ENCODE assay signal across 14 cellular contexts in the genomic region with DNA sequence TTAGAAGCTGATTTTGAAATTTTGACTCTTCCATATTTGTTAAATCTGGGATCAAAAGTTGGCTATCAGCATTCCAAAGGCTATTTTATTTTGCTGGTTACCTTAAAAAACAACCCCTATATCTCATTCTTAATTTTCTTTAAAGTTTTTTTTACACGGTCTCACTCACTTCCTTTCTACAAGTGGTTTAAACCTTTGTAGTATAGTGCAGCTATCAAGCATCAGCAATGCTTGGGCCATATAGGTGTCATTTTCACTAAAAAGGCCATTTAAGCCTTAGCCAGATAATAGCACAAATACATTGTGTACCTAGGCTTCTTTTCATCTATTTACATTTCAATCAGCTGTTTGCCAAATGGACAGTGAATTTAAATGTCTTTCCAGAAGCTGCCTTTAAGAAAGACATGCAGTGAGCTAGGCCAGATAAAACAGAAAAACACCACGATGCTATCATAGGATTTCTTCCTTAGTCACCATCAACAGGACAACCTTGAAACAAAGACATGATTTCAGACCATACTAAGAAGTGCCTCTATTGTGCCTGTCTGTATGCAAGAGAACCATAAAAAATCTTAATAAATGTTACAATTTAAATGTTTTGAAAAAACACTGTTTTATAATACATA.
DNase-seq lines count a peak whose midpoint lies in the region; ATAC-seq and TF ChIP-seq lines count a peak whose summit lies in the region.
"Had no signal": no experiment of that assay in that cellular context is flagged by ENCODE, and none has a peak within 500 bp of the region (broad histone marks: within the 10 kb centered on the region; RNA-seq: fewer than 3 reads in every experiment).

No MANE protein-coding gene starts in this region.

- H3K79me1 ChIP-seq in neuronal stem cell (ENCODE audit: low read depth, low read length): no peaks in the 10 kb centered on the region

- H3K27ac ChIP-seq in sigmoid colon: peak overlapping the region in 3 of 4 donors; percentile 0 to 73 (median 59)
- H3K27ac ChIP-seq in neuronal stem cell (replicated peaks; ENCODE audit: low read length): no peak overlapping the region
- H3K27ac ChIP-seq: SJCRH30, thoracic aorta had no signal

- no peaks in the 10 kb centered on the region for H3K9me3 ChIP-seq in sigmoid colon
- H3K9me3 ChIP-seq in neuronal stem cell (replicated peaks in 1 of 2; ENCODE audit: control insufficient read depth in 2 of 2, insufficient read depth in 1 of 2, low read depth in 1 of 2, low read length in 2 of 2): no peaks in the 10 kb centered on the region
- H3K9me3 ChIP-seq: SJCRH30, thoracic aorta had no signal

- peak; percentile 35 for ATAC-seq in activated CD8-positive, alpha-beta memory T cell treated with anti-CD3 and anti-CD28 coated beads, Interleukin-2, amount 10 ng/mL, durations not matched to agents 7 days and 5 days

- no peak overlapping the region for H3K9ac ChIP-seq in neuronal stem cell (ENCODE audit: low read depth, low read length, poor library complexity)

- CTCF ChIA-PET in activated CD8-positive, alpha-beta memory T cell treated with anti-CD3 and anti-CD28 coated beads, Interleukin-2, amount 10 ng/mL, durations not matched to agents 7 days and 5 days (lab: Charles Lee): interaction anchor here (0.8 to 3.1 kb wide), 4 partner anchors 9 to 65 kb away, joined by 3 to 7 read pairs (median 4); no protein-coding TSS in a partner anchor

- no peak overlapping the region for H2BK5ac ChIP-seq in neuronal stem cell (ENCODE audit: low read length)

- TF ChIP-seq CTCF in sigmoid colon (IDR thresholded peaks at IDR 0.05): no peak

- DNase-seq in activated CD8-positive, alpha-beta memory T cell treated with anti-CD3 and anti-CD28 coated beads, Interleukin-2, amount 10 ng/mL, durations not matched to agents 7 days and 5 days: no peak
- DNase-seq in activated CD8-positive, alpha-beta memory T cell treated with anti-CD3 and anti-CD28 coated beads, Interleukin-2, amount 50 U/mL, for 4 hours: no peak
- peak; percentile 29 for DNase-seq in NCI-H1436 treated with DMSO at 0.1 percent for 48 hours (lab: John Stamatoyannopoulos, UW)
- DNase-seq in activated T-helper 2 cell treated with anti-CD3 and anti-CD28 coated beads, Interferon-gamma antibody, Interleukin-2, Interleukin-4, amounts not matched to agents 10 μg/mL and 5 μg/mL and 100 μg/mL, durations not matched to agents 14 hours and 24 hours and 36 hours (ENCODE audit: low spot score): no peak
- DNase-seq in sigmoid colon: no peak
- no peak for DNase-seq in nucleus accumbens (lab: John Stamatoyannopoulos, UW)
- DNase-seq in neuronal stem cell (ENCODE audit: low spot score): no peak
- DNase-seq in KBM-7: no peak
- DNase-seq: activated CD4-positive, alpha-beta T cell treated with anti-CD3 and anti-CD28 coated beads for 4 hours; GDM1; retina; SJCRH30 had no signal

- 50 to 83% methylated on average over 2 of the region's 2 CpGs for WGBS in sigmoid colon, 2 donors
- WGBS in neuronal stem cell (ENCODE audit: extremely low coverage in 2 of 2, insufficient read length in 2 of 2, insufficient replicate concordance in 1 of 2), 2 donors: 100% methylated on average over 1 of the region's 2 CpGs; no CpG with 5 or more reads in 1 of the 2 donors

- no peak overlapping the region for H3K23ac ChIP-seq in neuronal stem cell (ENCODE audit: low read depth, low read length, poor library complexity)

- no peak overlapping the region for H2AK5ac ChIP-seq in neuronal stem cell (ENCODE audit: low read depth, low read length)

- H3K27ac Mint-ChIP-seq in activated CD8-positive, alpha-beta memory T cell treated with anti-CD3 and anti-CD28 coated beads, Interleukin-2, amount 10 ng/mL, durations not matched to agents 7 days and 5 days: peak overlapping the region; percentile 81
- peak overlapping the region; percentile 53 for H3K27ac Mint-ChIP-seq in activated T-helper 2 cell treated with anti-CD3 and anti-CD28 coated beads, Interferon-gamma antibody, Interleukin-2, Interleukin-4, amounts not matched to agents 10 μg/mL and 5 μg/mL and 100 μg/mL, durations not matched to agents 14 hours and 24 hours and 36 hours
- H3K27ac Mint-ChIP-seq: mesothelial cell of epicardium had no signal

- H3K9me3 Mint-ChIP-seq in activated CD8-positive, alpha-beta memory T cell treated with anti-CD3 and anti-CD28 coated beads, Interleukin-2, amount 10 ng/mL, durations not matched to agents 7 days and 5 days (ENCODE audit: low read depth): no peaks in the 10 kb centered on the region
- H3K9me3 Mint-ChIP-seq in activated T-helper 2 cell treated with anti-CD3 and anti-CD28 coated beads, Interferon-gamma antibody, Interleukin-2, Interleukin-4, amounts not matched to agents 10 μg/mL and 5 μg/mL and 100 μg/mL, durations not matched to agents 14 hours and 24 hours and 36 hours: no peaks in the 10 kb centered on the region
- H3K9me3 Mint-ChIP-seq: mesothelial cell of epicardium had no signal

- H3K27me3 ChIP-seq in sigmoid colon (no peaks in the 10 kb centered on the region), neuronal stem cell (ENCODE audit: control insufficient read depth in 3 of 3, insufficient read depth in 3 of 3, low read depth in 1 of 3, low read length in 3 of 3) (no peaks in the 10 kb centered on the region)
- H3K27me3 ChIP-seq: SJCRH30 had no signal

- no peak for TF ChIP-seq EP300 in sigmoid colon (IDR thresholded peaks at IDR 0.05)

- H2BK12ac ChIP-seq in neuronal stem cell (ENCODE audit: low read length): no peak overlapping the region

- peaks cover 62% of the 10 kb centered on the region for H3K4me1 Mint-ChIP-seq in activated CD8-positive, alpha-beta memory T cell treated with anti-CD3 and anti-CD28 coated beads, Interleukin-2, amount 10 ng/mL, durations not matched to agents 7 days and 5 days
- H3K4me1 Mint-ChIP-seq in activated T-helper 2 cell treated with anti-CD3 and anti-CD28 coated beads, Interferon-gamma antibody, Interleukin-2, Interleukin-4, amounts not matched to agents 10 μg/mL and 5 μg/mL and 100 μg/mL, durations not matched to agents 14 hours and 24 hours and 36 hours (ENCODE audit: low read depth): peaks cover 58% of the 10 kb centered on the region

- peak overlapping the region; percentile 61 for H3K4me3 Mint-ChIP-seq in activated CD8-positive, alpha-beta memory T cell treated with anti-CD3 and anti-CD28 coated beads, Interleukin-2, amount 10 ng/mL, durations not matched to agents 7 days and 5 days
- peak overlapping the region; percentile 33 for H3K4me3 Mint-ChIP-seq in activated T-helper 2 cell treated with anti-CD3 and anti-CD28 coated beads, Interferon-gamma antibody, Interleukin-2, Interleukin-4, amounts not matched to agents 10 μg/mL and 5 μg/mL and 100 μg/mL, durations not matched to agents 14 hours and 24 hours and 36 hours (ENCODE audit: low read depth)
- H3K4me3 Mint-ChIP-seq: mesothelial cell of epicardium had no signal

- no peaks in the 10 kb centered on the region for H3K27me3 Mint-ChIP-seq in activated CD8-positive, alpha-beta memory T cell treated with anti-CD3 and anti-CD28 coated beads, Interleukin-2, amount 10 ng/mL, durations not matched to agents 7 days and 5 days
- H3K27me3 Mint-ChIP-seq in activated T-helper 2 cell treated with anti-CD3 and anti-CD28 coated beads, Interferon-gamma antibody, Interleukin-2, Interleukin-4, amounts not matched to agents 10 μg/mL and 5 μg/mL and 100 μg/mL, durations not matched to agents 14 hours and 24 hours and 36 hours (ENCODE audit: low read depth): no peaks in the 10 kb centered on the region

- no peak overlapping the region for H2BK15ac ChIP-seq in neuronal stem cell (ENCODE audit: low read length)

- intact Hi-C loops in activated T-helper 2 cell treated with anti-CD3 and anti-CD28 coated beads, Interferon-gamma antibody, Interleukin-2, Interleukin-4, amounts not matched to agents 10 μg/mL and 5 μg/mL and 100 μg/mL, durations not matched to agents 14 hours and 24 hours and 36 hours (cut with micrococcal nuclease): loop anchor here (5.0 kb wide), 2 partner anchors 49 to 266 kb away; a partner anchor contains a TSS
- intact Hi-C loops in sigmoid colon (cut with DNase I): no loop called here

- H3K18ac ChIP-seq in neuronal stem cell (ENCODE audit: low read length): no peak overlapping the region

- in situ Hi-C loops in KBM-7 (cut with MboI; ENCODE audit: low pct_unique_long_range_greater_than_20kb, low sequenced_read_pairs): no loop called here

- no peak overlapping the region for H3K4me2 ChIP-seq in neuronal stem cell (ENCODE audit: insufficient read depth, low read length, poor library complexity, severe bottlenecking)

- H3K4ac ChIP-seq in neuronal stem cell (ENCODE audit: low read length): no peak overlapping the region

- peaks cover 10% of the 10 kb centered on the region for H3K36me3 Mint-ChIP-seq in activated CD8-positive, alpha-beta memory T cell treated with anti-CD3 and anti-CD28 coated beads, Interleukin-2, amount 10 ng/mL, durations not matched to agents 7 days and 5 days
- H3K36me3 Mint-ChIP-seq in activated T-helper 2 cell treated with anti-CD3 and anti-CD28 coated beads, Interferon-gamma antibody, Interleukin-2, Interleukin-4, amounts not matched to agents 10 μg/mL and 5 μg/mL and 100 μg/mL, durations not matched to agents 14 hours and 24 hours and 36 hours (ENCODE audit: low read depth): peaks cover 23% of the 10 kb centered on the region
- H3K36me3 Mint-ChIP-seq: mesothelial cell of epicardium had no signal

- no peak overlapping the region for H2BK120ac ChIP-seq in neuronal stem cell (ENCODE audit: low read depth, low read length)

- H3K14ac ChIP-seq in neuronal stem cell (ENCODE audit: low read length): no peak overlapping the region

- no peak overlapping the region for H4K91ac ChIP-seq in neuronal stem cell (ENCODE audit: low read depth, low read length, poor library complexity)

- no peak for TF ChIP-seq POLR2A in sigmoid colon (IDR thresholded peaks at IDR 0.05)

- H3K4me3 ChIP-seq in sigmoid colon (no peak overlapping the region), neuronal stem cell (ENCODE audit: low read length in 2 of 2) (no peak overlapping the region)
- H3K4me3 ChIP-seq: SJCRH30 had no signal

- H3K4me1 ChIP-seq in sigmoid colon (peaks cover 0 to 38% (median 26%) of the 10 kb centered on the region in 4 donors), neuronal stem cell (ENCODE audit: control insufficient read depth in 2 of 2, insufficient read depth in 1 of 2, low read depth in 1 of 2, low read length in 2 of 2) (no peaks in the 10 kb centered on the region)

- H3K36me3 ChIP-seq in sigmoid colon (no peaks in the 10 kb centered on the region), neuronal stem cell (replicated peaks in 1 of 2; ENCODE audit: control insufficient read depth in 2 of 2, insufficient read depth in 2 of 2, low read length in 2 of 2) (no peaks in the 10 kb centered on the region)
- H3K36me3 ChIP-seq: SJCRH30, thoracic aorta had no signal

- no peak overlapping the region for H2AFZ ChIP-seq in neuronal stem cell (ENCODE audit: low read length)

- H4K8ac ChIP-seq in neuronal stem cell (ENCODE audit: low read depth, low read length): no peak overlapping the region
